ENCODE assay signal across 9 cellular contexts in genomic region chr19:42420055-42420544, GRCh38. TPM values are rescaled to one million over a fixed set of nuclear protein-coding genes. Genes with fewer than 3 reads are reported as not detected.
DNase-seq lines count a peak whose midpoint lies in the region; ATAC-seq lines count a peak whose summit lies in the region.
"Had no signal": no experiment of that assay in that cellular context is flagged by ENCODE, and none has a peak within 500 bp of the region (broad histone marks: within the 10 kb centered on the region; RNA-seq: fewer than 3 reads in every experiment).

No MANE protein-coding gene starts in this region.

- POLR2A ChIA-PET in T-cell (lab: Charles Lee): no interaction called here

- CTCF ChIA-PET in T-cell (lab: Charles Lee): interaction anchor here (1.0 to 2.2 kb wide), 5 partner anchors 13 to 21 kb away, joined by 5 to 12 read pairs (median 6); no protein-coding TSS in a partner anchor

- ATAC-seq in T-cell (replicated peaks in 1 of 4) (peak in 3 of 4 experiments; percentile 13 to 21 (median 21)), HG02938 (IDR thresholded peaks at IDR 0.05; ENCODE audit: unreplicated experiment) (no peak), HG03571 (IDR thresholded peaks at IDR 0.05; ENCODE audit: unreplicated experiment) (no peak)
- ATAC-seq in activated naive CD8-positive, alpha-beta T cell treated with anti-CD3 and anti-CD28 coated beads, Interleukin-2, amount 50 U/mL, for 24 hours: peak; percentile 51

- no peak overlapping the region for H3K4me3 Mint-ChIP-seq in T-cell
- no peak overlapping the region for H3K4me3 Mint-ChIP-seq in activated naive CD8-positive, alpha-beta T cell treated with anti-CD3 and anti-CD28 coated beads, Interleukin-2, amount 50 U/mL, for 24 hours
- H3K4me3 Mint-ChIP-seq: T-helper 1 cell treated with Interleukin-12 subunit alpha and Interleukin-12 subunit beta and Interleukin-4 antibody, amounts not matched to agents 30 μg/mL and 1 μg/mL, for 36 hours had no signal

- peaks cover 42 to 47% (median 44%) of the 10 kb centered on the region in 3 donors for H3K4me1 Mint-ChIP-seq in T-cell
- H3K4me1 Mint-ChIP-seq in activated naive CD8-positive, alpha-beta T cell treated with anti-CD3 and anti-CD28 coated beads, Interleukin-2, amount 50 U/mL, for 24 hours: peaks cover 41% of the 10 kb centered on the region

- DNase-seq in Daoy (ENCODE audit: low read depth) (peak; percentile 70), HT1080 (ENCODE audit: low read depth) (peak; percentile 48), T-cell (peak; percentile 46 to 81 (median 70)), islet precursor cell (peak; percentile 77)
- peak; percentile 80 for DNase-seq in activated naive CD8-positive, alpha-beta T cell treated with anti-CD3 and anti-CD28 coated beads, Interleukin-2, amount 50 U/mL, for 24 hours
- DNase-seq in stimulated activated CD8-positive, alpha-beta memory T cell treated with anti-CD3 and anti-CD28 coated beads, Interleukin-12 subunit alpha, Interleukin-12 subunit beta, amount 100 ng/mL, for 24 hours (ENCODE audit: extremely low read depth): peak; percentile 51

- no peaks in the 10 kb centered on the region for H3K27me3 Mint-ChIP-seq in T-cell
- no peaks in the 10 kb centered on the region for H3K27me3 Mint-ChIP-seq in activated naive CD8-positive, alpha-beta T cell treated with anti-CD3 and anti-CD28 coated beads, Interleukin-2, amount 50 U/mL, for 24 hours

- no peaks in the 10 kb centered on the region for H3K36me3 Mint-ChIP-seq in T-cell
- peaks cover 8% of the 10 kb centered on the region for H3K36me3 Mint-ChIP-seq in activated naive CD8-positive, alpha-beta T cell treated with anti-CD3 and anti-CD28 coated beads, Interleukin-2, amount 50 U/mL, for 24 hours (ENCODE audit: low read depth)

- H3K27ac Mint-ChIP-seq in T-cell: peak overlapping the region; percentile 18 to 31
- no peak overlapping the region for H3K27ac Mint-ChIP-seq in activated naive CD8-positive, alpha-beta T cell treated with anti-CD3 and anti-CD28 coated beads, Interleukin-2, amount 50 U/mL, for 24 hours
- H3K27ac Mint-ChIP-seq: T-helper 1 cell treated with Interleukin-12 subunit alpha and Interleukin-12 subunit beta and Interleukin-4 antibody, amounts not matched to agents 30 μg/mL and 1 μg/mL, for 36 hours had no signal

- no peaks in the 10 kb centered on the region for H3K9me3 Mint-ChIP-seq in T-cell
- no peaks in the 10 kb centered on the region for H3K9me3 Mint-ChIP-seq in activated naive CD8-positive, alpha-beta T cell treated with anti-CD3 and anti-CD28 coated beads, Interleukin-2, amount 50 U/mL, for 24 hours
- H3K9me3 Mint-ChIP-seq: T-helper 1 cell treated with Interleukin-12 subunit alpha and Interleukin-12 subunit beta and Interleukin-4 antibody, amounts not matched to agents 30 μg/mL and 1 μg/mL, for 36 hours had no signal

RNA-seq across cellular contexts. Expression of gene LIPE, which starts 7.1 kb away (rescaled TPM):
- 6.7 and 7.4 TPM in 2 replicates for total RNA-seq in Daoy (2014; rRNA removed; shearing (Covaris generic))
- total RNA-seq in HT1080 (2014; rRNA removed; shearing (Covaris generic)): not detected in 2 replicates
- 0.09 and 0.24 TPM in 2 replicates for polyA plus RNA-seq in HT1080 (2015; cell fraction: cytosol; rRNA removed)
- polyA plus RNA-seq in HT1080 (2015; cell fraction: nucleus; rRNA removed): 0.31 and 0.87 TPM in 2 replicates
- 10 to 100 TPM; 16.2 to 44.4 (median 34.8) TPM for total RNA-seq in T-cell

RNA-seq across cellular contexts. Expression of gene CXCL17, which starts 22.6 kb away (rescaled TPM):
- not detected in 2 replicates for total RNA-seq in Daoy (2014; rRNA removed; shearing (Covaris generic))
- total RNA-seq in HT1080 (2014; rRNA removed; shearing (Covaris generic)): not detected in 2 replicates
- polyA plus RNA-seq in HT1080 (2015; cell fraction: cytosol; rRNA removed): not detected in 2 replicates
- not detected in 2 replicates for polyA plus RNA-seq in HT1080 (2015; cell fraction: nucleus; rRNA removed)
- not detected for total RNA-seq in T-cell

RNA-seq across cellular contexts. Expression of gene CNFN, which starts 30.0 kb away (rescaled TPM):
- total RNA-seq in Daoy (2014; rRNA removed; shearing (Covaris generic)): 2.0 and 5.8 TPM in 2 replicates
- not detected in 2 replicates for total RNA-seq in HT1080 (2014; rRNA removed; shearing (Covaris generic))
- 0.99 TPM in 1 of 2 replicates, not detected in the other for polyA plus RNA-seq in HT1080 (2015; cell fraction: cytosol; rRNA removed)
- polyA plus RNA-seq in HT1080 (2015; cell fraction: nucleus; rRNA removed): not detected in 2 replicates
- total RNA-seq in T-cell: 1 to 10 TPM in 1 of 5 donors, not detected in 4; 1.1 TPM

Comparison
In these comparisons a context has a peak if more than half of its experiments do, and no peak if none do; other contexts are left out.
1. ATAC-seq: peak in T-cell (3 of 4) and activated naive CD8-positive, alpha-beta T cell treated with anti-CD3 and anti-CD28 coated beads, Interleukin-2, amount 50 U/mL, for 24 hours (single experiment); none in HG02938 (single experiment) and HG03571 (single experiment).
2. Peak in every context shown above with its lines, with median percentiles within 50 percentile points of each other: DNase-seq.